ENCODE assay signal across 1 cellular context in the genomic region with DNA sequence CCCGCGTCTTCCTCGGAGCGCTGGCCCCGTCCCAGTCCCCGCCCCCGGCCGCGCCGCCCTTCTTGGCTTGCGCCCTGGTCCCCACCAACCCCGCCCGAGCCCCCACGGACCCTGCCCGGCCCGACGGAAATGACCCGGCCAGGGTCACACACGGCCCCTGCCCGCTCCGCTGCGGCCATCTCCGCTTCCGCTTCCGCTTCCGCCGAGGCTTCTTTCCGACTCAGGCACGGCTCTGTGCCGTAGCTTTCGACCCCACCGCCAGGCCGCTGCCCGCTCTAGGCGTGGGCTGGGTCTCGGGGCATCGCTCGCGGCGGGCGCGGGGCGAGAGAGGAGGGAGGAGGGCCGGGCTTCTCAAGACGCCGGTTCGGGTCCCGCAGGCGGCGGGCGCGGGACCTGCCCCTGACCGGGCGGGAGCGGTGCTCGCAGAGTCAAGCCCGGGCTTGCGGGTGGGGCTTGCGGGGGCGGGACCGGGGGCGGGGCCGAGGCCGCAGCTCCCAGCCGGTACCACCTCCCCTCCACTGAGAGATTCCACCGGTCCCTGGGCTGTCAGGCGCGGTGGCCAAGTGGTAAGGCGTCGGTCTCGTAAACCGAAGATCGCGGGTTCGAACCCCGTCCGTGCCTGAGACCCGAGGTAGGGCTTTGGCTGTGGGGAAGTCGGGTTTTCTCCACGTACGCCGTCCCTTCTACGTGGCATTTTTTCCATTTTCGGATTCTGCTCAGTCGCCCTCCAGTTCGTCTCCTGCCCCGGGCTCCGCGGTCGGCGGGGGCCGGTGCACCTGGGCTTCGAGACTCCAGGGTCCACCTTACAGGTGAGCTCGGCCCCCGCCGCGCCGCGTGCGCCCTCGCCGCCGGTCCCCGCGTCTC.
A peak's percentile ranks its signal among the peaks of the same experiment; 100 is the strongest.
TF ChIP-seq lines count a peak whose summit lies in the region.

No MANE protein-coding gene starts in this region.

TF ChIP-seq in GM12878, 131 proteins besides CTCF, POLR2A, EP300 and RAD21 (continued from another document and continues in another):
- TF ChIP-seq, protein P1, sequence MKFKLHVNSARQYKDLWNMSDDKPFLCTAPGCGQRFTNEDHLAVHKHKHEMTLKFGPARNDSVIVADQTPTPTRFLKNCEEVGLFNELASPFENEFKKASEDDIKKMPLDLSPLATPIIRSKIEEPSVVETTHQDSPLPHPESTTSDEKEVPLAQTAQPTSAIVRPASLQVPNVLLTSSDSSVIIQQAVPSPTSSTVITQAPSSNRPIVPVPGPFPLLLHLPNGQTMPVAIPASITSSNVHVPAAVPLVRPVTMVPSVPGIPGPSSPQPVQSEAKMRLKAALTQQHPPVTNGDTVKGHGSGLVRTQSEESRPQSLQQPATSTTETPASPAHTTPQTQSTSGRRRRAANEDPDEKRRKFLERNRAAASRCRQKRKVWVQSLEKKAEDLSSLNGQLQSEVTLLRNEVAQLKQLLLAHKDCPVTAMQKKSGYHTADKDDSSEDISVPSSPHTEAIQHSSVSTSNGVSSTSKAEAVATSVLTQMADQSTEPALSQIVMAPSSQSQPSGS (IDR thresholded peaks at IDR 0.05; ENCODE audit: low read length): no peak
- TF ChIP-seq BHLHE40 (IDR thresholded peaks at IDR 0.05; ENCODE audit: borderline replicate concordance in 1 of 2, low read depth in 2 of 2, low read length in 1 of 2) (peak in 1 of 2 experiments; percentile 54; a peak in 1 of 4 replicates), ZNF24 (IDR thresholded peaks at IDR 0.05) (peak; percentile 99), ATF7 (IDR thresholded peaks at IDR 0.05; ENCODE audit: low read depth) (no peak), SUPT20H (IDR thresholded peaks at IDR 0.05; ENCODE audit: borderline replicate concordance, control insufficient read depth, low read depth, low read length) (no peak), SMC3 (IDR thresholded peaks at IDR 0.05; ENCODE audit: borderline replicate concordance, low read length) (no peak), STAT3 (IDR thresholded peaks at IDR 0.05; ENCODE audit: low read depth, low read length) (no peak), HDAC6 (IDR thresholded peaks at IDR 0.05; ENCODE audit: unreplicated experiment) (no peak), ETV6 (conservative IDR thresholded peaks at IDR 0.05 in 1 of 2, IDR thresholded peaks at IDR 0.05 in 1 of 2; ENCODE audit: borderline replicate concordance in 1 of 2, low read depth in 1 of 2) (peak in 1 of 2 experiments; percentile 98; a peak in 2 of 4 replicates), TCF3 (IDR thresholded peaks at IDR 0.05; ENCODE audit: borderline replicate concordance, insufficient read depth, low read depth, low read length) (0 out of 2 replicates have a peak, but pooled peaks have one; percentile 63), EGR1 (IDR thresholded peaks at IDR 0.05; ENCODE audit: borderline replicate concordance in 1 of 2, low read depth in 2 of 2, low read length in 2 of 2) (peak in 1 of 2 experiments; percentile 93; a peak in 2 of 3 replicates), KLF5 (IDR thresholded peaks at IDR 0.05; ENCODE audit: partially characterized antibody) (no peak), ZNF622 (IDR thresholded peaks at IDR 0.05) (no peak), ASH2L (IDR thresholded peaks at IDR 0.05; ENCODE audit: borderline replicate concordance, low read depth) (peak; percentile 83; the same call in 1 of the 2 replicates), DPF2 (IDR thresholded peaks at IDR 0.05) (peak; percentile 71; the same call in 1 of the 2 replicates), RB1 (IDR thresholded peaks at IDR 0.05; ENCODE audit: borderline replicate concordance) (peak; percentile 30; the same call in 1 of the 2 replicates), POLR2AphosphoS2 (IDR thresholded peaks at IDR 0.05; ENCODE audit: low read depth, low read length) (no peak), MEF2A (IDR thresholded peaks at IDR 0.05; ENCODE audit: insufficient read depth, low read depth, low read length) (no peak), BACH1 (IDR thresholded peaks at IDR 0.05; ENCODE audit: borderline replicate concordance) (peak; percentile 15; the same call in 1 of the 2 replicates), PAX8 (IDR thresholded peaks at IDR 0.05) (no peak), NRF1 (conservative IDR thresholded peaks at IDR 0.05; ENCODE audit: low read depth, low read length) (no peak), TARDBP (IDR thresholded peaks at IDR 0.05; ENCODE audit: borderline replicate concordance) (peak; percentile 99), MYB (IDR thresholded peaks at IDR 0.05; ENCODE audit: borderline replicate concordance, low read depth, low read length) (no peak), KDM1A (IDR thresholded peaks at IDR 0.05; ENCODE audit: borderline replicate concordance) (no peak), SPI1 (IDR thresholded peaks at IDR 0.05; ENCODE audit: borderline replicate concordance, insufficient read depth, low read depth, low read length) (no peak; the same call in 1 of the 2 replicates)
- TF ChIP-seq, protein P2, sequence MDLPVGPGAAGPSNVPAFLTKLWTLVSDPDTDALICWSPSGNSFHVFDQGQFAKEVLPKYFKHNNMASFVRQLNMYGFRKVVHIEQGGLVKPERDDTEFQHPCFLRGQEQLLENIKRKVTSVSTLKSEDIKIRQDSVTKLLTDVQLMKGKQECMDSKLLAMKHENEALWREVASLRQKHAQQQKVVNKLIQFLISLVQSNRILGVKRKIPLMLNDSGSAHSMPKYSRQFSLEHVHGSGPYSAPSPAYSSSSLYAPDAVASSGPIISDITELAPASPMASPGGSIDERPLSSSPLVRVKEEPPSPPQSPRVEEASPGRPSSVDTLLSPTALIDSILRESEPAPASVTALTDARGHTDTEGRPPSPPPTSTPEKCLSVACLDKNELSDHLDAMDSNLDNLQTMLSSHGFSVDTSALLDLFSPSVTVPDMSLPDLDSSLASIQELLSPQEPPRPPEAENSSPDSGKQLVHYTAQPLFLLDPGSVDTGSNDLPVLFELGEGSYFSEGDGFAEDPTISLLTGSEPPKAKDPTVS (IDR thresholded peaks at IDR 0.05; ENCODE audit: low read depth, low read length): no peak
- TF ChIP-seq, protein P3, sequence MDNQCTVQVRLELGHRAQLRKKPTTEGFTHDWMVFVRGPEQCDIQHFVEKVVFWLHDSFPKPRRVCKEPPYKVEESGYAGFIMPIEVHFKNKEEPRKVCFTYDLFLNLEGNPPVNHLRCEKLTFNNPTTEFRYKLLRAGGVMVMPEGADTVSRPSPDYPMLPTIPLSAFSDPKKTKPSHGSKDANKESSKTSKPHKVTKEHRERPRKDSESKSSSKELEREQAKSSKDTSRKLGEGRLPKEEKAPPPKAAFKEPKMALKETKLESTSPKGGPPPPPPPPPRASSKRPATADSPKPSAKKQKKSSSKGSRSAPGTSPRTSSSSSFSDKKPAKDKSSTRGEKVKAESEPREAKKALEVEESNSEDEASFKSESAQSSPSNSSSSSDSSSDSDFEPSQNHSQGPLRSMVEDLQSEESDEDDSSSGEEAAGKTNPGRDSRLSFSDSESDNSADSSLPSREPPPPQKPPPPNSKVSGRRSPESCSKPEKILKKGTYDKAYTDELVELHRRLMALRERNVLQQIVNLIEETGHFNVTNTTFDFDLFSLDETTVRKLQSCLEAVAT (IDR thresholded peaks at IDR 0.05): 0 out of 2 replicates have a peak, but pooled peaks have one; percentile 45
- TF ChIP-seq, protein P4, sequence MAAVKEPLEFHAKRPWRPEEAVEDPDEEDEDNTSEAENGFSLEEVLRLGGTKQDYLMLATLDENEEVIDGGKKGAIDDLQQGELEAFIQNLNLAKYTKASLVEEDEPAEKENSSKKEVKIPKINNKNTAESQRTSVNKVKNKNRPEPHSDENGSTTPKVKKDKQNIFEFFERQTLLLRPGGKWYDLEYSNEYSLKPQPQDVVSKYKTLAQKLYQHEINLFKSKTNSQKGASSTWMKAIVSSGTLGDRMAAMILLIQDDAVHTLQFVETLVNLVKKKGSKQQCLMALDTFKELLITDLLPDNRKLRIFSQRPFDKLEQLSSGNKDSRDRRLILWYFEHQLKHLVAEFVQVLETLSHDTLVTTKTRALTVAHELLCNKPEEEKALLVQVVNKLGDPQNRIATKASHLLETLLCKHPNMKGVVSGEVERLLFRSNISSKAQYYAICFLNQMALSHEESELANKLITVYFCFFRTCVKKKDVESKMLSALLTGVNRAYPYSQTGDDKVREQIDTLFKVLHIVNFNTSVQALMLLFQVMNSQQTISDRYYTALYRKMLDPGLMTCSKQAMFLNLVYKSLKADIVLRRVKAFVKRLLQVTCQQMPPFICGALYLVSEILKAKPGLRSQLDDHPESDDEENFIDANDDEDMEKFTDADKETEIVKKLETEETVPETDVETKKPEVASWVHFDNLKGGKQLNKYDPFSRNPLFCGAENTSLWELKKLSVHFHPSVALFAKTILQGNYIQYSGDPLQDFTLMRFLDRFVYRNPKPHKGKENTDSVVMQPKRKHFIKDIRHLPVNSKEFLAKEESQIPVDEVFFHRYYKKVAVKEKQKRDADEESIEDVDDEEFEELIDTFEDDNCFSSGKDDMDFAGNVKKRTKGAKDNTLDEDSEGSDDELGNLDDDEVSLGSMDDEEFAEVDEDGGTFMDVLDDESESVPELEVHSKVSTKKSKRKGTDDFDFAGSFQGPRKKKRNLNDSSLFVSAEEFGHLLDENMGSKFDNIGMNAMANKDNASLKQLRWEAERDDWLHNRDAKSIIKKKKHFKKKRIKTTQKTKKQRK (IDR thresholded peaks at IDR 0.05; ENCODE audit: low read depth, low read length): no peak
- TF ChIP-seq, protein P5, sequence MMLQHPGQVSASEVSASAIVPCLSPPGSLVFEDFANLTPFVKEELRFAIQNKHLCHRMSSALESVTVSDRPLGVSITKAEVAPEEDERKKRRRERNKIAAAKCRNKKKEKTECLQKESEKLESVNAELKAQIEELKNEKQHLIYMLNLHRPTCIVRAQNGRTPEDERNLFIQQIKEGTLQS (IDR thresholded peaks at IDR 0.05; ENCODE audit: borderline replicate concordance, extremely low read depth, low read depth, low read length): no peak
- TF ChIP-seq, protein P6, sequence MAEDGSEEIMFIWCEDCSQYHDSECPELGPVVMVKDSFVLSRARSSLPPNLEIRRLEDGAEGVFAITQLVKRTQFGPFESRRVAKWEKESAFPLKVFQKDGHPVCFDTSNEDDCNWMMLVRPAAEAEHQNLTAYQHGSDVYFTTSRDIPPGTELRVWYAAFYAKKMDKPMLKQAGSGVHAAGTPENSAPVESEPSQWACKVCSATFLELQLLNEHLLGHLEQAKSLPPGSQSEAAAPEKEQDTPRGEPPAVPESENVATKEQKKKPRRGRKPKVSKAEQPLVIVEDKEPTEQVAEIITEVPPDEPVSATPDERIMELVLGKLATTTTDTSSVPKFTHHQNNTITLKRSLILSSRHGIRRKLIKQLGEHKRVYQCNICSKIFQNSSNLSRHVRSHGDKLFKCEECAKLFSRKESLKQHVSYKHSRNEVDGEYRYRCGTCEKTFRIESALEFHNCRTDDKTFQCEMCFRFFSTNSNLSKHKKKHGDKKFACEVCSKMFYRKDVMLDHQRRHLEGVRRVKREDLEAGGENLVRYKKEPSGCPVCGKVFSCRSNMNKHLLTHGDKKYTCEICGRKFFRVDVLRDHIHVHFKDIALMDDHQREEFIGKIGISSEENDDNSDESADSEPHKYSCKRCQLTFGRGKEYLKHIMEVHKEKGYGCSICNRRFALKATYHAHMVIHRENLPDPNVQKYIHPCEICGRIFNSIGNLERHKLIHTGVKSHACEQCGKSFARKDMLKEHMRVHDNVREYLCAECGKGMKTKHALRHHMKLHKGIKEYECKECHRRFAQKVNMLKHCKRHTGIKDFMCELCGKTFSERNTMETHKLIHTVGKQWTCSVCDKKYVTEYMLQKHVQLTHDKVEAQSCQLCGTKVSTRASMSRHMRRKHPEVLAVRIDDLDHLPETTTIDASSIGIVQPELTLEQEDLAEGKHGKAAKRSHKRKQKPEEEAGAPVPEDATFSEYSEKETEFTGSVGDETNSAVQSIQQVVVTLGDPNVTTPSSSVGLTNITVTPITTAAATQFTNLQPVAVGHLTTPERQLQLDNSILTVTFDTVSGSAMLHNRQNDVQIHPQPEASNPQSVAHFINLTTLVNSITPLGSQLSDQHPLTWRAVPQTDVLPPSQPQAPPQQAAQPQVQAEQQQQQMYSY (CRISPR knock-in tag; IDR thresholded peaks at IDR 0.05): no peak
- TF ChIP-seq, protein P7, sequence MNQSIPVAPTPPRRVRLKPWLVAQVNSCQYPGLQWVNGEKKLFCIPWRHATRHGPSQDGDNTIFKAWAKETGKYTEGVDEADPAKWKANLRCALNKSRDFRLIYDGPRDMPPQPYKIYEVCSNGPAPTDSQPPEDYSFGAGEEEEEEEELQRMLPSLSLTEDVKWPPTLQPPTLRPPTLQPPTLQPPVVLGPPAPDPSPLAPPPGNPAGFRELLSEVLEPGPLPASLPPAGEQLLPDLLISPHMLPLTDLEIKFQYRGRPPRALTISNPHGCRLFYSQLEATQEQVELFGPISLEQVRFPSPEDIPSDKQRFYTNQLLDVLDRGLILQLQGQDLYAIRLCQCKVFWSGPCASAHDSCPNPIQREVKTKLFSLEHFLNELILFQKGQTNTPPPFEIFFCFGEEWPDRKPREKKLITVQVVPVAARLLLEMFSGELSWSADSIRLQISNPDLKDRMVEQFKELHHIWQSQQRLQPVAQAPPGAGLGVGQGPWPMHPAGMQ (IDR thresholded peaks at IDR 0.05; ENCODE audit: borderline replicate concordance): no peak
- TF ChIP-seq, protein P8, sequence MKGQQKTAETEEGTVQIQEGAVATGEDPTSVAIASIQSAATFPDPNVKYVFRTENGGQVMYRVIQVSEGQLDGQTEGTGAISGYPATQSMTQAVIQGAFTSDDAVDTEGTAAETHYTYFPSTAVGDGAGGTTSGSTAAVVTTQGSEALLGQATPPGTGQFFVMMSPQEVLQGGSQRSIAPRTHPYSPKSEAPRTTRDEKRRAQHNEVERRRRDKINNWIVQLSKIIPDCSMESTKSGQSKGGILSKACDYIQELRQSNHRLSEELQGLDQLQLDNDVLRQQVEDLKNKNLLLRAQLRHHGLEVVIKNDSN (IDR thresholded peaks at IDR 0.05; ENCODE audit: borderline replicate concordance, extremely low read length, insufficient read depth, low read depth, low read length): no peak
- TF ChIP-seq, protein P9, sequence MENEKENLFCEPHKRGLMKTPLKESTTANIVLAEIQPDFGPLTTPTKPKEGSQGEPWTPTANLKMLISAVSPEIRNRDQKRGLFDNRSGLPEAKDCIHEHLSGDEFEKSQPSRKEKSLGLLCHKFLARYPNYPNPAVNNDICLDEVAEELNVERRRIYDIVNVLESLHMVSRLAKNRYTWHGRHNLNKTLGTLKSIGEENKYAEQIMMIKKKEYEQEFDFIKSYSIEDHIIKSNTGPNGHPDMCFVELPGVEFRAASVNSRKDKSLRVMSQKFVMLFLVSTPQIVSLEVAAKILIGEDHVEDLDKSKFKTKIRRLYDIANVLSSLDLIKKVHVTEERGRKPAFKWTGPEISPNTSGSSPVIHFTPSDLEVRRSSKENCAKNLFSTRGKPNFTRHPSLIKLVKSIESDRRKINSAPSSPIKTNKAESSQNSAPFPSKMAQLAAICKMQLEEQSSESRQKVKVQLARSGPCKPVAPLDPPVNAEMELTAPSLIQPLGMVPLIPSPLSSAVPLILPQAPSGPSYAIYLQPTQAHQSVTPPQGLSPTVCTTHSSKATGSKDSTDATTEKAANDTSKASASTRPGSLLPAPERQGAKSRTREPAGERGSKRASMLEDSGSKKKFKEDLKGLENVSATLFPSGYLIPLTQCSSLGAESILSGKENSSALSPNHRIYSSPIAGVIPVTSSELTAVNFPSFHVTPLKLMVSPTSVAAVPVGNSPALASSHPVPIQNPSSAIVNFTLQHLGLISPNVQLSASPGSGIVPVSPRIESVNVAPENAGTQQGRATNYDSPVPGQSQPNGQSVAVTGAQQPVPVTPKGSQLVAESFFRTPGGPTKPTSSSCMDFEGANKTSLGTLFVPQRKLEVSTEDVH (IDR thresholded peaks at IDR 0.05; ENCODE audit: low read depth, partially characterized antibody): no peak
